In the genomic region with DNA sequence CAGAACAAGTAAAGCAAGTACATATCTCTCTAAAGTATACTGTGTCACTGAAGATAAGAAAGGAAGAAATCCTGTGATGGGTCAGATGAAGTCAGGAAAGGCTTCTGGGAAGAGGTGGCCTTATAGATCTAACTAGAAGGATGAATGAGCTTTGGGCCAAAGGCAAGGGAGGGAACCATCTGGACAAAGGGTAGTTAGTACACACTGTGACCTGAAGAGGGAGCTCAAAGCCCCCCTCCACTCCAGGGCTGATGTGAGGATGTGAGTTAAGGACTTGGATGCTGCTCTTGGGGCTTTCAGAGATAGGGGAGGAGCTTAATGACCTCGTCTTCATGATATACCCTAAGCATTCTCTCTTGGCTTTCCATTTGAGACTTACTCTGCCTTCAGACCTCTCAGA, we compare ENCODE assay signal across 8 cellular contexts.
DNase-seq lines count a peak whose midpoint lies in the region; ATAC-seq, FAIRE-seq and TF ChIP-seq lines count a peak whose summit lies in the region.

No MANE protein-coding gene starts in this region.

- H3K9me2 ChIP-seq in SK-N-SH = no peaks in the 10 kb centered on the region

- H3K4me1 ChIP-seq in SK-N-SH (ENCODE audit: control insufficient read depth in 1 of 2, insufficient read depth in 2 of 2, low read depth in 1 of 2, low read length in 1 of 2) (peaks cover 0 to 4% of the 10 kb centered on the region in 2 experiments; a peak in 2 of 4 replicates), endothelial cell of umbilical vein (ENCODE audit: control insufficient read depth, extremely low read depth, insufficient read depth, low read length) (no peaks in the 10 kb centered on the region), neural progenitor cell (peaks cover under 1% of the 10 kb centered on the region), aorta (ENCODE audit: control insufficient read depth in 1 of 2, insufficient read depth in 2 of 2, low read length in 2 of 2) (no peaks in the 10 kb centered on the region)

- H3K79me2 ChIP-seq in SK-N-SH (ENCODE audit: insufficient read depth) = no peaks in the 10 kb centered on the region
- H3K79me2 ChIP-seq in endothelial cell of umbilical vein (ENCODE audit: control insufficient read depth, insufficient read depth, low read length) = no peaks in the 10 kb centered on the region
- no peaks in the 10 kb centered on the region for H3K79me2 ChIP-seq in neural progenitor cell (ENCODE audit: low read depth)

- H3K36me3 ChIP-seq in SK-N-SH (replicated peaks in 1 of 2; ENCODE audit: control insufficient read depth in 1 of 2, insufficient read depth in 2 of 2, low read length in 1 of 2) = no peaks in the 10 kb centered on the region
- H3K36me3 ChIP-seq in endothelial cell of umbilical vein (ENCODE audit: control insufficient read depth in 2 of 2, extremely low read depth in 1 of 2, insufficient read depth in 2 of 2, low read length in 2 of 2) = no peaks in the 10 kb centered on the region
- no peaks in the 10 kb centered on the region for H3K36me3 ChIP-seq in neural progenitor cell
- H3K36me3 ChIP-seq in aorta (ENCODE audit: control insufficient read depth in 1 of 2, insufficient read depth in 2 of 2, low read length in 1 of 2) = no peaks in the 10 kb centered on the region

- TF ChIP-seq EP300 in SK-N-SH (IDR thresholded peaks at IDR 0.05; ENCODE audit: borderline replicate concordance in 1 of 2, low read depth in 1 of 2, low read length in 1 of 2) = no peak

- H3K4me2 ChIP-seq in SK-N-SH (no peak overlapping the region), endothelial cell of umbilical vein (ENCODE audit: insufficient read depth, low read length) (no peak overlapping the region), neural progenitor cell (no peak overlapping the region)

- TF ChIP-seq POLR2A in endothelial cell of umbilical vein (IDR thresholded peaks at IDR 0.05; ENCODE audit: low read depth, low read length) = no peak

- no peaks in the 10 kb centered on the region for H3K9me1 ChIP-seq in endothelial cell of umbilical vein (replicated peaks; ENCODE audit: control insufficient read depth, extremely low read depth, insufficient read depth, low read length)

- H3K9me3 ChIP-seq in SK-N-SH = no peaks in the 10 kb centered on the region
- no peaks in the 10 kb centered on the region for H3K9me3 ChIP-seq in endothelial cell of umbilical vein (replicated peaks; ENCODE audit: control insufficient read depth, insufficient read depth, low read length)
- H3K9me3 ChIP-seq in neural progenitor cell (ENCODE audit: low read depth) = no peaks in the 10 kb centered on the region
- H3K9me3 ChIP-seq in aorta (ENCODE audit: control insufficient read depth, low read length) = peaks cover 4% of the 10 kb centered on the region

- WGBS in SK-N-SH (ENCODE audit: low lambda C conversion rate) = 11% methylated on average over 1 of the region's 1 CpG
- whole genome bisulfite sequencing in aorta, 2 donors = 0 to 7% methylated on average over 1 of the region's 1 CpG

- H3K27me3 ChIP-seq in HL-60 (ENCODE audit: insufficient read depth, poor library complexity, severe bottlenecking) = no peaks in the 10 kb centered on the region
- H3K27me3 ChIP-seq in SK-N-SH (ENCODE audit: insufficient read depth) = no peaks in the 10 kb centered on the region
- H3K27me3 ChIP-seq in endothelial cell of umbilical vein (ENCODE audit: control insufficient read depth in 2 of 2, insufficient read depth in 2 of 2, low read length in 2 of 2) = no peaks in the 10 kb centered on the region
- H3K27me3 ChIP-seq in neural progenitor cell = no peaks in the 10 kb centered on the region
- no peaks in the 10 kb centered on the region for H3K27me3 ChIP-seq in aorta (ENCODE audit: control insufficient read depth in 1 of 2, insufficient read depth in 2 of 2, low read length in 1 of 2)

- peak; percentile 70 for TF ChIP-seq RAD21 in SK-N-SH (IDR thresholded peaks at IDR 0.05; ENCODE audit: low read length)

- H3K4me1 Mint-ChIP-seq in activated CD4-positive, alpha-beta T cell treated with anti-CD3 and anti-CD28 coated beads for 36 hours = peaks cover 28% of the 10 kb centered on the region
- H3K4me1 Mint-ChIP-seq in neural progenitor cell = peaks cover 7% of the 10 kb centered on the region

- H3K36me3 Mint-ChIP-seq in activated CD4-positive, alpha-beta T cell treated with anti-CD3 and anti-CD28 coated beads for 36 hours (ENCODE audit: low read depth) = no peaks in the 10 kb centered on the region
- H3K36me3 Mint-ChIP-seq in neural progenitor cell = no peaks in the 10 kb centered on the region

- POLR2A ChIA-PET in activated CD4-positive, alpha-beta T cell treated with anti-CD3 and anti-CD28 coated beads for 36 hours (lab: Charles Lee) = interaction anchor here (0.7 kb wide), 2 partner anchors 182 to 242 kb away, joined by 3 read pairs; no protein-coding TSS in a partner anchor
- POLR2A ChIA-PET in SK-N-SH (lab: Yijun Ruan, JAX) (no interaction called here), endothelial cell of umbilical vein (lab: Charles Lee) (no interaction called here)

- no peak overlapping the region for H3K27ac Mint-ChIP-seq in activated CD4-positive, alpha-beta T cell treated with anti-CD3 and anti-CD28 coated beads for 36 hours
- H3K27ac Mint-ChIP-seq in neural progenitor cell = no peak overlapping the region

- dilution Hi-C loops in endothelial cell of umbilical vein (cut with MboI; ENCODE audit: extremely low pct_ligation_motif_present, low sequenced_read_pairs) = no loop called here

- H3K9me3 Mint-ChIP-seq in activated CD4-positive, alpha-beta T cell treated with anti-CD3 and anti-CD28 coated beads for 36 hours (ENCODE audit: low read depth) = no peaks in the 10 kb centered on the region
- H3K9me3 Mint-ChIP-seq in neural progenitor cell = no peaks in the 10 kb centered on the region

- H3F3A ChIP-seq in SK-N-SH (replicated peaks; ENCODE audit: insufficient read depth) (no peaks in the 10 kb centered on the region), neural progenitor cell (ENCODE audit: low read depth) (no peaks in the 10 kb centered on the region)

- FAIRE-seq in endothelial cell of umbilical vein (lab: Jason Lieb, UNC) = peak; percentile 82

- H3K4me3 ChIP-seq in HL-60 (replicated peaks; ENCODE audit: insufficient read depth, low read length) = no peak overlapping the region
- peak overlapping the region in 1 of 2 experiments; percentile 39; a peak in 1 of 4 replicates for H3K4me3 ChIP-seq in SK-N-SH (ENCODE audit: low read depth in 2 of 2, low read length in 1 of 2)
- H3K4me3 ChIP-seq in endothelial cell of umbilical vein (replicated peaks in 1 of 3; ENCODE audit: insufficient read depth in 1 of 3, low read depth in 1 of 3, low read length in 3 of 3) = no peak overlapping the region
- H3K4me3 ChIP-seq in neural progenitor cell = no peak overlapping the region
- H3K4me3 ChIP-seq in aorta (ENCODE audit: low read length in 2 of 2) = no peak overlapping the region

- intact Hi-C loops in activated CD4-positive, alpha-beta T cell treated with anti-CD3 and anti-CD28 coated beads for 36 hours (cut with DNase I, micrococcal nuclease) = loop anchor here (1.0 kb wide), 2 partner anchors 182 to 433 kb away; no protein-coding TSS in a partner anchor
- intact Hi-C loops in endothelial cell of umbilical vein (cut with micrococcal nuclease) (loop anchor here (1.0 kb wide), 3 partner anchors 182 to 433 kb away; no protein-coding TSS in a partner anchor), aorta (cut with DNase I) (no loop called here)

- H4K20me1 ChIP-seq in SK-N-SH (ENCODE audit: insufficient read depth) = no peaks in the 10 kb centered on the region
- H4K20me1 ChIP-seq in endothelial cell of umbilical vein (replicated peaks; ENCODE audit: control insufficient read depth, extremely low read depth, insufficient read depth, low read length) = no peaks in the 10 kb centered on the region
- no peaks in the 10 kb centered on the region for H4K20me1 ChIP-seq in neural progenitor cell (ENCODE audit: low read depth)

- CTCF ChIA-PET in activated CD4-positive, alpha-beta T cell treated with anti-CD3 and anti-CD28 coated beads for 36 hours (lab: Charles Lee) = interaction anchor here (0.5 to 2.5 kb wide), 38 partner anchors 9 to 1084 kb away, joined by 3 to 29 read pairs (median 4); a partner anchor contains a TSS
- CTCF ChIA-PET in SK-N-SH (lab: Yijun Ruan, JAX) = interaction anchor here (0.7 to 4.5 kb wide), 33 partner anchors 9 to 446 kb away, joined by 3 to 70 read pairs (median 4); no protein-coding TSS in a partner anchor
- CTCF ChIA-PET in endothelial cell of umbilical vein (lab: Charles Lee) = interaction anchor here (0.6 to 8.1 kb wide), 70 partner anchors 9 to 447 kb away, joined by 3 to 512 read pairs (median 4); a partner anchor contains a TSS

- DNase-seq in activated CD4-positive, alpha-beta T cell treated with anti-CD3 and anti-CD28 coated beads for 36 hours = peak; percentile 63
- DNase-seq in activated CD4-positive, alpha-beta T cell treated with anti-CD3 and anti-CD28 coated beads for 1 hour = no peak
- DNase-seq in HL-60 (ENCODE audit: low read depth in 1 of 2, low spot score in 1 of 2) (peak; percentile 8 to 34), SK-N-SH (peak; percentile 67), endothelial cell of umbilical vein (ENCODE audit: low read depth, low spot score) (peak; percentile 55), neural progenitor cell (ENCODE audit: low spot score) (peak; percentile 81), aorta (no peak)

- H3K9ac ChIP-seq in SK-N-SH (no peak overlapping the region), endothelial cell of umbilical vein (replicated peaks; ENCODE audit: extremely low read depth, insufficient read depth, low read length) (no peak overlapping the region), neural progenitor cell (no peak overlapping the region)

- H2AFZ ChIP-seq in SK-N-SH (ENCODE audit: low read depth) (no peak overlapping the region), endothelial cell of umbilical vein (ENCODE audit: low read depth, low read length) (no peak overlapping the region), neural progenitor cell (replicated peaks) (no peak overlapping the region)

- no peak overlapping the region for H3K4me3 Mint-ChIP-seq in activated CD4-positive, alpha-beta T cell treated with anti-CD3 and anti-CD28 coated beads for 36 hours
- H3K4me3 Mint-ChIP-seq in neural progenitor cell = no peak overlapping the region

- peak; percentile 97 for ATAC-seq in activated CD4-positive, alpha-beta T cell treated with anti-CD3 and anti-CD28 coated beads for 36 hours
- ATAC-seq in GM21737 (IDR thresholded peaks at IDR 0.05; ENCODE audit: unreplicated experiment) (no peak), aorta (ENCODE audit: low FRiP score) (no peak)

- H3K27me3 Mint-ChIP-seq in activated CD4-positive, alpha-beta T cell treated with anti-CD3 and anti-CD28 coated beads for 36 hours = no peaks in the 10 kb centered on the region
- peaks cover 11% of the 10 kb centered on the region for H3K27me3 Mint-ChIP-seq in neural progenitor cell (ENCODE audit: insufficient read depth, low read depth)

- TF ChIP-seq CTCF in HL-60 (IDR thresholded peaks at IDR 0.05; ENCODE audit: insufficient read depth, low read length) = peak; percentile 35
- TF ChIP-seq CTCF in SK-N-SH (IDR thresholded peaks at IDR 0.05) = peak; percentile 46
- peak; percentile 63 to 75 for TF ChIP-seq CTCF in endothelial cell of umbilical vein (IDR thresholded peaks at IDR 0.05; ENCODE audit: extremely low read depth in 1 of 2, insufficient read depth in 1 of 2, low read depth in 1 of 2, low read length in 2 of 2)
- peak; percentile 81 for TF ChIP-seq CTCF in neural progenitor cell (IDR thresholded peaks at IDR 0.05)

- BruUV-seq in endothelial cell of umbilical vein (replicated peaks; lab: Mats Ljungman, UMichigan) = no TSS peak

- no peak overlapping the region for H3K27ac ChIP-seq in HL-60 (replicated peaks)
- H3K27ac ChIP-seq in SK-N-SH (ENCODE audit: low read depth in 2 of 2, low read length in 1 of 2) = no peak overlapping the region
- H3K27ac ChIP-seq in endothelial cell of umbilical vein (ENCODE audit: insufficient read depth, low read depth, low read length) = no peak overlapping the region
- H3K27ac ChIP-seq in neural progenitor cell = no peak overlapping the region
- no peak overlapping the region for H3K27ac ChIP-seq in aorta (ENCODE audit: low read depth in 1 of 2, low read length in 2 of 2)

Comparison
In these comparisons a context has a peak if more than half of its experiments do, and no peak if none do; other contexts are left out.
1. DNase-seq: peak in activated CD4-positive, alpha-beta T cell treated with anti-CD3 and anti-CD28 coated beads for 36 hours (single experiment), HL-60 (2 of 2), SK-N-SH (single experiment), endothelial cell of umbilical vein (single experiment) and neural progenitor cell (single experiment); none in activated CD4-positive, alpha-beta T cell treated with anti-CD3 and anti-CD28 coated beads for 1 hour (single experiment) and aorta (0 of 2).
2. intact Hi-C loops: an anchor here in activated CD4-positive, alpha-beta T cell treated with anti-CD3 and anti-CD28 coated beads for 36 hours (1.0 kb wide) and endothelial cell of umbilical vein (1.0 kb wide); none called in aorta.
3. Peak in every context shown above with its lines, with median percentiles within 50 percentile points of each other: CTCF ChIP-seq.